In the genomic region with DNA sequence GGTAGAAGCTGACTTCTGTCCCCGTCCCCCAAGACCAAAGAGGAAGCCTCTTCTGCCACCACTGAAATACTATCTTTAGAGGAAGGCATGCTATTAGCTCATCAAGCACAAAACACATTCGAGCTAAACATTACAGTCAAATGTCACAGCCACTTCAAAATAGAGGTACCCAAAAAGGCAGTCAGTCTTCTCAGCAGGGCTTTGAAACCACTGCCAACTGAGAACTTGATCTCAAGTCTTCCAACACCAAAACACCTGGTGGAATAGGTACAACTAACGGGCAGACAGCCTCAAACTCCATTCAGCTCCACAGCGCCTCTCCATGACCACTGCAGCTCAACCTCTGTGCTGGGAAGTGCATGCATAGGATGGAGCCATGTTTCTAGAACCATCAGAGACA, we compare ENCODE assay signal across 1 cellular context.
TF ChIP-seq lines count a peak whose summit lies in the region.

No MANE protein-coding gene starts in this region.

TF ChIP-seq in HCT116, 20 proteins besides CTCF, POLR2A, EP300 and RAD21 (continued from another document):
- TF ChIP-seq YY1 (IDR thresholded peaks at IDR 0.05; ENCODE audit: extremely low read depth, insufficient replicate concordance, low read depth, low read length) (no peak), EGR1 (IDR thresholded peaks at IDR 0.05; ENCODE audit: low read depth) (no peak), EZH2 (IDR thresholded peaks at IDR 0.05) (no peak), JUND (IDR thresholded peaks at IDR 0.05) (no peak)
- TF ChIP-seq, protein P1, sequence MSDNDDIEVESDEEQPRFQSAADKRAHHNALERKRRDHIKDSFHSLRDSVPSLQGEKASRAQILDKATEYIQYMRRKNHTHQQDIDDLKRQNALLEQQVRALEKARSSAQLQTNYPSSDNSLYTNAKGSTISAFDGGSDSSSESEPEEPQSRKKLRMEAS (IDR thresholded peaks at IDR 0.05) = no peak
TF ChIP-seq in HCT116: peak in this region for 0.
